18 cellular contexts compared by ENCODE assay signal in genomic region chr2:96195410-96196071, GRCh38. TPM values are rescaled to one million over a fixed set of nuclear protein-coding genes. Genes with fewer than 3 reads are reported as not detected.
DNase-seq lines count a peak whose midpoint lies in the region; ATAC-seq and TF ChIP-seq lines count a peak whose summit lies in the region.
"Had no signal": no experiment of that assay in that cellular context is flagged by ENCODE, and none has a peak within 500 bp of the region (broad histone marks: within the 10 kb centered on the region; RNA-seq: fewer than 3 reads in every experiment).

No MANE protein-coding gene starts in this region.

- BruUV-seq in Calu3 (replicated peaks; lab: Mats Ljungman, UMichigan), result no TSS peak
- no TSS peak for BruUV-seq in A673 (replicated peaks; lab: Mats Ljungman, UMichigan)

- H3K27ac ChIP-seq in CD4-positive, alpha-beta memory T cell (ENCODE audit: low read depth, low read length), result no peak overlapping the region
- H3K27ac ChIP-seq in trophoblast cell (ENCODE audit: low read depth, low read length) (no peak overlapping the region), A673 (ENCODE audit: low read depth, low read length, poor library complexity, severe bottlenecking) (no peak overlapping the region)
- H3K27ac ChIP-seq: PC-9, skin epidermis, tibial nerve had no signal

- H3K36me3 ChIP-seq in CD4-positive, alpha-beta memory T cell (ENCODE audit: insufficient read depth, low read length), result peaks cover 50% of the 10 kb centered on the region
- H3K36me3 ChIP-seq in trophoblast cell (ENCODE audit: control insufficient read depth in 1 of 2, insufficient read depth in 2 of 2, low read length in 2 of 2) (peaks cover 14 to 31% of the 10 kb centered on the region in 2 experiments), A673 (ENCODE audit: insufficient read depth, low read length, poor library complexity, severe bottlenecking) (peaks cover 51% of the 10 kb centered on the region)

- H3K4me2 ChIP-seq in trophoblast cell (ENCODE audit: low read length), result no peak overlapping the region
- H3K4me2 ChIP-seq: GM23338, PC-9 had no signal

- WGBS in trophoblast cell (ENCODE audit: extremely low coverage, insufficient coverage, insufficient read length), result no CpG with 5 or more reads among the region's 11 CpGs

- H3K4me1 Mint-ChIP-seq in CD4-positive, alpha-beta memory T cell, result peaks cover 23 to 42% (median 33%) of the 10 kb centered on the region in 4 donors
- peaks cover 8 to 44% of the 10 kb centered on the region in 2 donors for H3K4me1 Mint-ChIP-seq in effector memory CD8-positive, alpha-beta T cell (ENCODE audit: low read depth in 2 of 2)
- H3K4me1 Mint-ChIP-seq in Calu3 (ENCODE audit: low read depth, unreplicated experiment), result peaks cover 16% of the 10 kb centered on the region

- peaks cover 5% of the 10 kb centered on the region for H3K79me2 ChIP-seq in trophoblast cell (ENCODE audit: control insufficient read depth, insufficient read depth, low read length, poor library complexity)

- H3K27ac Mint-ChIP-seq in CD4-positive, alpha-beta memory T cell, result peak overlapping the region in 4 of 7 donors; percentile 14 to 47 (median 24)
- peak overlapping the region; percentile 23 to 59 for H3K27ac Mint-ChIP-seq in effector memory CD8-positive, alpha-beta T cell
- no peak overlapping the region for H3K27ac Mint-ChIP-seq in Calu3 (ENCODE audit: unreplicated experiment)
- H3K27ac Mint-ChIP-seq: activated naive CD8-positive, alpha-beta T cell; GM23338 had no signal

- H3K9me3 Mint-ChIP-seq in CD4-positive, alpha-beta memory T cell, result no peaks in the 10 kb centered on the region
- H3K9me3 Mint-ChIP-seq in effector memory CD8-positive, alpha-beta T cell, result no peaks in the 10 kb centered on the region
- no peaks in the 10 kb centered on the region for H3K9me3 Mint-ChIP-seq in Calu3 (ENCODE audit: low read depth, unreplicated experiment)
- H3K9me3 Mint-ChIP-seq: GM23338 had no signal

- POLR2A ChIA-PET in CD4-positive, alpha-beta memory T cell (lab: Charles Lee; ENCODE audit: partially characterized antibody), result interaction anchor here (2.4 kb wide), 1 partner anchor 13 kb away, joined by 6 read pairs; the partner anchor contains the start of gene STARD7
- POLR2A ChIA-PET in A673 (lab: Charles Lee; ENCODE audit: low non-redundant PET), result no interaction called here

- no peak overlapping the region for H3K4me3 Mint-ChIP-seq in CD4-positive, alpha-beta memory T cell
- no peak overlapping the region for H3K4me3 Mint-ChIP-seq in effector memory CD8-positive, alpha-beta T cell
- no peak overlapping the region for H3K4me3 Mint-ChIP-seq in Calu3 (ENCODE audit: low read depth, unreplicated experiment)
- H3K4me3 Mint-ChIP-seq: activated naive CD8-positive, alpha-beta T cell; GM23338 had no signal

- H3K9ac ChIP-seq in trophoblast cell (ENCODE audit: low read length), result no peak overlapping the region

- DNase-seq in CD4-positive, alpha-beta memory T cell, result no peak
- DNase-seq in HUDEP-2 (lab: John Stamatoyannopoulos, UW; ENCODE audit: unreplicated experiment in 76 of 76), result peak in 44 of 76 experiments; percentile 2 to 61 (median 20)
- no peak for DNase-seq in effector memory CD8-positive, alpha-beta T cell
- DNase-seq in trophoblast cell, result no peak
- DNase-seq in Calu3, result no peak
- no peak for DNase-seq in A673 (ENCODE audit: low spot score)
- no peak for DNase-seq in NCI-H524 treated with DMSO at 0.1 percent for 48 hours (lab: John Stamatoyannopoulos, UW)
- DNase-seq: DMS79, glutamatergic neuron, NCI-H1048, NCI-H446, PC-9 had no signal

- no peaks in the 10 kb centered on the region for H3K9me3 ChIP-seq in CD4-positive, alpha-beta memory T cell (ENCODE audit: control insufficient read depth in 1 of 2, low read length in 2 of 2)
- H3K9me3 ChIP-seq in trophoblast cell (ENCODE audit: insufficient read depth, low read depth, low read length), result no peaks in the 10 kb centered on the region
- H3K9me3 ChIP-seq in A673 (ENCODE audit: low read depth, low read length, poor library complexity, severe bottlenecking), result no peaks in the 10 kb centered on the region
- H3K9me3 ChIP-seq: tibial nerve had no signal

- peak overlapping the region; percentile 57 for H4K12ac ChIP-seq in trophoblast cell (ENCODE audit: low read depth, low read length)

- peaks cover 11% of the 10 kb centered on the region for H3K4me1 ChIP-seq in CD4-positive, alpha-beta memory T cell (ENCODE audit: insufficient read depth, low read length)
- H3K4me1 ChIP-seq in trophoblast cell (ENCODE audit: control insufficient read depth in 1 of 2, insufficient read depth in 2 of 2, low read length in 2 of 2), result no peaks in the 10 kb centered on the region
- no peaks in the 10 kb centered on the region for H3K4me1 ChIP-seq in A673 (ENCODE audit: insufficient read depth, low read length, poor library complexity, severe bottlenecking)

- no peaks in the 10 kb centered on the region for H3K27me3 ChIP-seq in CD4-positive, alpha-beta memory T cell (ENCODE audit: insufficient read depth, low read length)
- no peaks in the 10 kb centered on the region for H3K27me3 ChIP-seq in trophoblast cell (ENCODE audit: insufficient read depth, low read length)
- no peaks in the 10 kb centered on the region for H3K27me3 ChIP-seq in A673 (replicated peaks; ENCODE audit: insufficient read depth, low read depth, low read length, poor library complexity)
- H3K27me3 ChIP-seq: tibial nerve had no signal

- no peak overlapping the region for H3K14ac ChIP-seq in trophoblast cell (ENCODE audit: low read length)

- H3K79me1 ChIP-seq in trophoblast cell (ENCODE audit: low read length), result no peaks in the 10 kb centered on the region

- no peak for ATAC-seq in effector memory CD8-positive, alpha-beta T cell (replicated peaks)
- no peak for ATAC-seq in HG02884 (IDR thresholded peaks at IDR 0.05; ENCODE audit: unreplicated experiment)
- ATAC-seq: GM23338 had no signal

- peaks cover 41 to 52% of the 10 kb centered on the region in 2 donors for H3K36me3 Mint-ChIP-seq in CD4-positive, alpha-beta memory T cell
- H3K36me3 Mint-ChIP-seq in effector memory CD8-positive, alpha-beta T cell (ENCODE audit: insufficient read depth), result peaks cover 52% of the 10 kb centered on the region
- peaks cover 36% of the 10 kb centered on the region for H3K36me3 Mint-ChIP-seq in Calu3 (ENCODE audit: insufficient read depth, unreplicated experiment)

- H4K8ac ChIP-seq in trophoblast cell (ENCODE audit: low read depth, low read length), result no peak overlapping the region

- no peak overlapping the region for H2AFZ ChIP-seq in trophoblast cell (ENCODE audit: insufficient read depth, low read length, poor library complexity)
- H2AFZ ChIP-seq: GM23338, PC-9 had no signal

- H3K18ac ChIP-seq in trophoblast cell (ENCODE audit: low read length), result no peak overlapping the region

- intact Hi-C loops in CD4-positive, alpha-beta memory T cell (cut with micrococcal nuclease), result no loop called here
- intact Hi-C loops in Calu3 (cut with micrococcal nuclease; ENCODE audit: unreplicated experiment), result no loop called here
- intact Hi-C loops in A673 (cut with micrococcal nuclease; ENCODE audit: unreplicated experiment), result no loop called here

- no peak overlapping the region for H2BK5ac ChIP-seq in trophoblast cell (ENCODE audit: low read depth, low read length, poor library complexity)

- H2AK5ac ChIP-seq in trophoblast cell (ENCODE audit: low read length), result no peak overlapping the region

- no peak overlapping the region for H3K4ac ChIP-seq in trophoblast cell (ENCODE audit: low read depth, low read length)

- no peaks in the 10 kb centered on the region for H3K27me3 Mint-ChIP-seq in CD4-positive, alpha-beta memory T cell
- no peaks in the 10 kb centered on the region for H3K27me3 Mint-ChIP-seq in effector memory CD8-positive, alpha-beta T cell
- no peaks in the 10 kb centered on the region for H3K27me3 Mint-ChIP-seq in Calu3 (ENCODE audit: unreplicated experiment)
- H3K27me3 Mint-ChIP-seq: activated naive CD8-positive, alpha-beta T cell had no signal

- no peak overlapping the region for H2BK12ac ChIP-seq in trophoblast cell (ENCODE audit: low read length)

- no peak overlapping the region for H3K23ac ChIP-seq in trophoblast cell (ENCODE audit: low read length)

- no peak overlapping the region for H4K91ac ChIP-seq in trophoblast cell (ENCODE audit: low read depth, low read length)

- CTCF ChIA-PET in CD4-positive, alpha-beta memory T cell (lab: Charles Lee; ENCODE audit: partially characterized antibody), result interaction anchor here (0.9 to 1.0 kb wide), 2 partner anchors 21 to 56 kb away, joined by 3 to 4 read pairs; no protein-coding TSS in a partner anchor
- CTCF ChIA-PET in Calu3 (lab: Charles Lee) (no interaction called here), A673 (lab: Charles Lee) (no interaction called here)

- H2BK120ac ChIP-seq in trophoblast cell (ENCODE audit: insufficient read depth, low read length, poor library complexity), result no peak overlapping the region

- TF ChIP-seq CTCF in Calu3 (IDR thresholded peaks at IDR 0.05; ENCODE audit: unreplicated experiment) (no peak), A673 (conservative IDR thresholded peaks at IDR 0.05; ENCODE audit: low read depth, low read length) (no peak)

- no peak overlapping the region for H3K4me3 ChIP-seq in CD4-positive, alpha-beta memory T cell (ENCODE audit: low read length in 2 of 2)
- no peak overlapping the region for H3K4me3 ChIP-seq in trophoblast cell (ENCODE audit: low read depth, low read length)
- no peak overlapping the region for H3K4me3 ChIP-seq in A673 (ENCODE audit: low read depth, low read length, poor library complexity, severe bottlenecking)
- H3K4me3 ChIP-seq: GM23338, PC-9, skin epidermis, tibial nerve had no signal

RNA-seq across cellular contexts. Expression of gene STARD7, which starts 13.1 kb away (rescaled TPM):
- 10 to 100 TPM; 84.9 to 92.9 TPM for total RNA-seq in CD4-positive, alpha-beta memory T cell
- 100 to 1,000 TPM; 109 to 196 TPM for polyA plus RNA-seq in CD4-positive, alpha-beta memory T cell
- polyA plus RNA-seq in trophoblast cell (2013), result 70.0 and 72.7 TPM in 2 replicates
- total RNA-seq in Calu3 (2022) (119 and 123 TPM in 2 replicates), A673 (2021) (189 and 201 TPM in 2 replicates)

RNA-seq across cellular contexts. Expression of gene DUSP2, which starts 50.3 kb away (rescaled TPM):
- 10 to 100 TPM; 33.4 to 34.6 TPM for total RNA-seq in CD4-positive, alpha-beta memory T cell
- polyA plus RNA-seq in CD4-positive, alpha-beta memory T cell, result 100 to 1,000 TPM in 1 of 2 donors, 10 to 100 TPM in 1; 48.2 to 303 TPM
- polyA plus RNA-seq in trophoblast cell (2013), result 4.0 and 4.5 TPM in 2 replicates
- total RNA-seq in Calu3 (2022) (4.1 and 5.9 TPM in 2 replicates), A673 (2021) (0.50 and 1.4 TPM in 2 replicates)

RNA-seq across cellular contexts. Expression of gene ASTL, which starts 57.2 kb away (rescaled TPM):
- 1 to 10 TPM in 1 of 2 experiments, not detected in 1; 1.3 TPM for total RNA-seq in CD4-positive, alpha-beta memory T cell
- under 1 TPM in 1 of 2 donors, not detected in 1; 0.48 TPM for polyA plus RNA-seq in CD4-positive, alpha-beta memory T cell
- 0.07 TPM in 1 of 2 replicates, not detected in the other for polyA plus RNA-seq in trophoblast cell (2013)
- not detected in 2 replicates for total RNA-seq in Calu3 (2022)
- total RNA-seq in A673 (2021), result not detected in 2 replicates
- total RNA-seq: GM23338, PC-9 had no signal
- polyA plus RNA-seq: neural cell had no signal

Comparison
In these comparisons a context has a peak if more than half of its experiments do, and no peak if none do; other contexts are left out.
1. DNase-seq: peak in HUDEP-2 (44 of 76); none in CD4-positive, alpha-beta memory T cell (0 of 5), effector memory CD8-positive, alpha-beta T cell (0 of 3), trophoblast cell (0 of 2), Calu3 (single experiment), A673 (single experiment) and NCI-H524 treated with DMSO at 0.1 percent for 48 hours (single experiment).